ENCODE assay signal across 13 cellular contexts in genomic region chr3:108296239-108296638, GRCh38. TPM values are rescaled to one million over a fixed set of nuclear protein-coding genes. Genes with fewer than 3 reads are reported as not detected.
DNase-seq lines count a peak whose midpoint lies in the region; ATAC-seq and TF ChIP-seq lines count a peak whose summit lies in the region.
"Had no signal": no experiment of that assay in that cellular context is flagged by ENCODE, and none has a peak within 500 bp of the region (broad histone marks: within the 10 kb centered on the region; RNA-seq: fewer than 3 reads in every experiment).

Gene HHLA2 (plus strand): TSS chr3:108296548. CDS start chr3:108351814, 55,266 bp downstream.

- H3K27ac ChIP-seq in body of pancreas (peak within 1 kb of the TSS in 3 of 4 donors; percentile 81 to 89 (median 85)), transverse colon (peak within 1 kb of the TSS; percentile 76 to 89 (median 84)), breast epithelium (no peak within 1 kb of the TSS)
- H3K27ac ChIP-seq: C4-2B had no signal

- H3K9me3 ChIP-seq in body of pancreas, result no peaks in the 10 kb centered on the region
- no peaks in the 10 kb centered on the region for H3K9me3 ChIP-seq in transverse colon
- H3K9me3 ChIP-seq in breast epithelium, result no peaks in the 10 kb centered on the region

- TF ChIP-seq POLR2A in body of pancreas (IDR thresholded peaks at IDR 0.05) (peak in 1 of 3 donors; percentile 18), transverse colon (IDR thresholded peaks at IDR 0.05) (peak; percentile 78), breast epithelium (IDR thresholded peaks at IDR 0.05) (no peak)

- POLR2A ChIA-PET in GM10248 (lab: Yijun Ruan, JAX), result no interaction called here

- CTCF ChIA-PET in GM10248 (lab: Yijun Ruan, JAX), result interaction anchor here (0.7 to 1.3 kb wide), 5 partner anchors 9 to 704 kb away, joined by 3 to 4 read pairs (median 3); no protein-coding TSS in a partner anchor

- TF ChIP-seq CTCF in body of pancreas (IDR thresholded peaks at IDR 0.05) (no peak), transverse colon (IDR thresholded peaks at IDR 0.05) (no peak), GM10248 (IDR thresholded peaks at IDR 0.05; ENCODE audit: control extremely low read depth, extremely low read depth, low read depth, missing control alignments) (no peak), breast epithelium (IDR thresholded peaks at IDR 0.05) (no peak)

- DNase-seq in stimulated activated CD4-positive, alpha-beta T cell treated with anti-CD3 and anti-CD28 coated beads, Interleukin-12 subunit alpha, Interleukin-12 subunit beta, amount 100 ng/mL, for 48 hours (ENCODE audit: low read depth in 2 of 3, low spot score in 1 of 3), result peak in 2 of 3 donors; percentile 18 to 45
- DNase-seq in stimulated activated CD4-positive, alpha-beta T cell treated with anti-CD3 and anti-CD28 coated beads, Interleukin-4, amount 100 ng/mL, for 4 hours, result no peak
- peak in 3 of 4 donors; percentile 34 to 52 (median 40) for DNase-seq in body of pancreas
- DNase-seq in transverse colon, result no peak
- DNase-seq in Ammon's horn (ENCODE audit: low spot score), result no peak
- DNase-seq in GM10248 (ENCODE audit: extremely low spot score), result no peak
- DNase-seq in breast epithelium (ENCODE audit: low spot score in 2 of 2), result no peak
- DNase-seq: activated CD8-positive, alpha-beta memory T cell treated with anti-CD3 and anti-CD28 coated beads, Interleukin-2, amount 50 U/mL, for 48 hours; NCI-H1436 treated with DMSO at 0.1 percent for 48 hours; SHP77 treated with DMSO at 0.1 percent for 48 hours had no signal

- 30 to 38% methylated on average over 2 of the region's 2 CpGs for WGBS in body of pancreas, 2 donors
- WGBS in transverse colon (ENCODE audit: low coverage in 1 of 2), 2 donors, result 27 to 35% methylated on average over 2 of the region's 2 CpGs

- H3K36me3 ChIP-seq in body of pancreas (replicated peaks in 1 of 2; ENCODE audit: insufficient read depth in 1 of 2, low read depth in 2 of 2), result no peaks in the 10 kb centered on the region
- no peaks in the 10 kb centered on the region for H3K36me3 ChIP-seq in transverse colon
- H3K36me3 ChIP-seq in breast epithelium, result no peaks in the 10 kb centered on the region

- in situ Hi-C loops in transverse colon (cut with MboI; ENCODE audit: low pct_ligation_motif_present in 1 of 4, low pct_unique_long_range_greater_than_20kb in 1 of 4, low sequenced_read_pairs in 3 of 4), result no loop called here

- intact Hi-C loops in body of pancreas (cut with DNase I), result no loop called here
- intact Hi-C loops in transverse colon (cut with DNase I; ENCODE audit: low total_unique reads), result no loop called here
- intact Hi-C loops in breast epithelium (cut with DNase I; ENCODE audit: low total_unique reads), result no loop called here

- no peak within 1 kb of the TSS for H3K4me3 ChIP-seq in body of pancreas
- H3K4me3 ChIP-seq in transverse colon, result peak within 1 kb of the TSS in 2 of 4 donors; percentile 28 to 42
- H3K4me3 ChIP-seq in breast epithelium, result no peak within 1 kb of the TSS
- H3K4me3 ChIP-seq: lung had no signal

- H3K4me1 ChIP-seq in body of pancreas, result peaks cover 55% of the 10 kb centered on the region
- peaks cover 0 to 27% (median 7%) of the 10 kb centered on the region in 4 donors for H3K4me1 ChIP-seq in transverse colon
- H3K4me1 ChIP-seq in breast epithelium, result no peaks in the 10 kb centered on the region

- H3K27me3 ChIP-seq in body of pancreas (no peaks in the 10 kb centered on the region), transverse colon (no peaks in the 10 kb centered on the region), breast epithelium (no peaks in the 10 kb centered on the region)

- peak; percentile 48 for ATAC-seq in HG03442 (IDR thresholded peaks at IDR 0.05; ENCODE audit: unreplicated experiment)
- peak; percentile 70 for ATAC-seq in body of pancreas

- TF ChIP-seq EP300 in transverse colon (IDR thresholded peaks at IDR 0.05; ENCODE audit: low read depth), result no peak

RNA-seq across cellular contexts. Expression of gene HHLA2, which starts in this region (rescaled TPM):
- total RNA-seq in body of pancreas, result 1 to 10 TPM in 1 of 2 donors, not detected in 1; 2.1 TPM
- 100 to 1,000 TPM in 3 of 4 donors, 10 to 100 TPM in 1; 26.7 to 226 (median 204) TPM for total RNA-seq in transverse colon
- 1 to 10 TPM in 1 of 3 donors, not detected in 2; 1.6 TPM for total RNA-seq in breast epithelium

Comparison
In these comparisons a context has a peak if more than half of its experiments do, and no peak if none do; other contexts are left out.
1. RNA of gene HHLA2 (total RNA-seq): 26.7 to 226 TPM in transverse colon; 2.1 TPM in body of pancreas and 1.6 TPM in breast epithelium; every median in the first group is over 4 times any median in the second.
2. DNase-seq: peak in stimulated activated CD4-positive, alpha-beta T cell treated with anti-CD3 and anti-CD28 coated beads, Interleukin-12 subunit alpha, Interleukin-12 subunit beta, amount 100 ng/mL, for 48 hours (2 of 3) and body of pancreas (3 of 4); none in stimulated activated CD4-positive, alpha-beta T cell treated with anti-CD3 and anti-CD28 coated beads, Interleukin-4, amount 100 ng/mL, for 4 hours (0 of 2), transverse colon (single experiment), Ammon's horn (single experiment), GM10248 (single experiment) and breast epithelium (0 of 2).
3. H3K27ac ChIP-seq: peak in body of pancreas (3 of 4) and transverse colon (4 of 4); none in breast epithelium (0 of 2).